Comparison of ENCODE assay signal across 8 cellular contexts in the genomic region with DNA sequence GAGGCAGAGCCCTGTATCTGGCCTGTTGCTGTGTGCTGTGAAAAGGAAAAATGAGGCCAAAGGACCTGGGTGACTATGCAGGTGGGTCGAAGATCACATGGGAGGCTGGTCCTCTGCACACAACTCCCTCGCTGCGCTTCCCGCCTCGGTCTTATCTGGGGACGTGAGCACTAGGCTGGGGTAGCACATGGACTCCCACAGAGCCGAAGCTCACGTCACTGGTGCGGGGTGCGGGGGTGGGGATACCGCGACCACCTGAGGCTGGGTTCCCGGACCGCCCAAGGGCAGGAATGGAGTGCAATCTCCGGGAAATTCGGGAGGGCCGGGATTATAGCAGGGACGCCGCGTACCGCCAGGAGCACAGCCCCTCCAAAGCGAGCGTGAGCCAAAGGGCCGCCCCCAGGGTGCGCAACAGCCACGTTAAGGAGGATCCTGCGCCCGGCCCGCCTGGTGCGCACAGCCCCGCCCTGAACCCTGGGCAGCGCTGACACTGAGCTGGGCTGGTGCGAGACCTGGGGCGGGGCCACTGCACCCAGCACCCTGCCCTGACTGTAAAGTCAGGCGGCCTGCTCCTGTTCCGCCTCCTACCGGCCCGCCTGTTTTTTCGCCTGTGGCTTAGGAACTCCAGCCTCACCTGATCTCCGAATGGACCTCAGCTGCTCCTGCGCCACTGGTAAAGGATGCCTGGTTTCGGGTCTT. TPM values are rescaled to one million over a fixed set of nuclear protein-coding genes. Genes with fewer than 3 reads are reported as not detected.
DNase-seq lines count a peak whose midpoint lies in the region; ATAC-seq, FAIRE-seq and TF ChIP-seq lines count a peak whose summit lies in the region.

No MANE protein-coding gene starts in this region.

- no peaks in the 10 kb centered on the region for H3K36me3 ChIP-seq in PC-9 (ENCODE audit: low read depth)
- no peaks in the 10 kb centered on the region for H3K36me3 ChIP-seq in hepatocyte (replicated peaks; ENCODE audit: insufficient read depth, low read depth)

- H2AFZ ChIP-seq in PC-9 = no peak overlapping the region
- H2AFZ ChIP-seq in hepatocyte = no peak overlapping the region

- POLR2A ChIA-PET in PC-9 (lab: Charles Lee; ENCODE audit: unreplicated experiment) = interaction anchor here (0.5 to 0.6 kb wide), 2 partner anchors 95 to 364 kb away, joined by 4 to 6 read pairs; no protein-coding TSS in a partner anchor

- FAIRE-seq in HTR-8/SVneo (lab: Jason Lieb, UNC) = no peak

- no peaks in the 10 kb centered on the region for H3K79me2 ChIP-seq in PC-9 (ENCODE audit: low read depth)
- no peaks in the 10 kb centered on the region for H3K79me2 ChIP-seq in hepatocyte

- H3K27ac ChIP-seq in PC-9 = no peak overlapping the region
- no peak overlapping the region for H3K27ac ChIP-seq in hepatocyte
- H3K27ac ChIP-seq in skin epidermis = peak overlapping the region in 2 of 21 experiments; percentile 21 to 28

- BruUV-seq in PC-9 (replicated peaks; lab: Mats Ljungman, UMichigan) = no TSS peak

- H3K4me2 ChIP-seq in PC-9 (peak overlapping the region; percentile 71), hepatocyte (peak overlapping the region; percentile 76)

- no peak overlapping the region for H3K27ac Mint-ChIP-seq in activated naive CD4-positive, alpha-beta T cell treated with anti-CD3 and anti-CD28 coated beads, Interleukin-2, amount 50 U/mL, for 24 hours

- intact Hi-C loops in PC-9 (cut with micrococcal nuclease; ENCODE audit: unreplicated experiment) = loop anchor here (1.0 to 5.0 kb wide), 3 partner anchors 35 to 42 kb away; partner anchors contain the start of genes MT1X and MT2A

- CTCF ChIA-PET in PC-9 (lab: Charles Lee) = interaction anchor here (0.6 to 1.8 kb wide), 9 partner anchors 12 to 67 kb away, joined by 3 to 13 read pairs (median 3); partner anchors contain the start of gene MT2A

- H3K9me3 Mint-ChIP-seq in activated naive CD4-positive, alpha-beta T cell treated with anti-CD3 and anti-CD28 coated beads, Interleukin-2, amount 50 U/mL, for 24 hours = no peaks in the 10 kb centered on the region

- peak overlapping the region; percentile 78 for H3K4me3 Mint-ChIP-seq in activated naive CD4-positive, alpha-beta T cell treated with anti-CD3 and anti-CD28 coated beads, Interleukin-2, amount 50 U/mL, for 24 hours

- H3K9me3 ChIP-seq in PC-9 (ENCODE audit: insufficient read depth, low read depth) (no peaks in the 10 kb centered on the region), hepatocyte (ENCODE audit: low read depth) (no peaks in the 10 kb centered on the region)

- peak; percentile 63 for ATAC-seq in GM21528 (IDR thresholded peaks at IDR 0.05; ENCODE audit: low FRiP score, unreplicated experiment)

- H3F3A ChIP-seq in PC-9 (ENCODE audit: insufficient read depth, low read depth) = peaks cover 24% of the 10 kb centered on the region

- TF ChIP-seq CTCF in PC-9 (conservative IDR thresholded peaks at IDR 0.05) = peak; percentile 54
- TF ChIP-seq CTCF in hepatocyte (IDR thresholded peaks at IDR 0.05; ENCODE audit: poor library complexity) = no peak

- peaks cover 21% of the 10 kb centered on the region for H3K4me1 Mint-ChIP-seq in activated naive CD4-positive, alpha-beta T cell treated with anti-CD3 and anti-CD28 coated beads, Interleukin-2, amount 50 U/mL, for 24 hours

- H4K20me1 ChIP-seq in PC-9 (ENCODE audit: insufficient read depth) (no peaks in the 10 kb centered on the region), hepatocyte (ENCODE audit: insufficient read depth, poor library complexity, severe bottlenecking) (no peaks in the 10 kb centered on the region)

- no peaks in the 10 kb centered on the region for H3K36me3 Mint-ChIP-seq in activated naive CD4-positive, alpha-beta T cell treated with anti-CD3 and anti-CD28 coated beads, Interleukin-2, amount 50 U/mL, for 24 hours

- DNase-seq in AG08396 (ENCODE audit: low spot score) (peak; percentile 69), PC-9 (peak; percentile 69 to 79), hepatocyte (ENCODE audit: low spot score) (peak; percentile 79), NCI-H128 (lab: John Stamatoyannopoulos, UW; ENCODE audit: unreplicated experiment) (no peak), HTR-8/SVneo (ENCODE audit: insufficient read length, low spot score) (no peak)

- H3K9me2 ChIP-seq in PC-9 (ENCODE audit: insufficient read depth) = no peaks in the 10 kb centered on the region
- H3K9me2 ChIP-seq in hepatocyte (replicated peaks; ENCODE audit: insufficient read depth) = no peaks in the 10 kb centered on the region

- H3K27me3 Mint-ChIP-seq in activated naive CD4-positive, alpha-beta T cell treated with anti-CD3 and anti-CD28 coated beads, Interleukin-2, amount 50 U/mL, for 24 hours = peaks cover 24% of the 10 kb centered on the region

- no peaks in the 10 kb centered on the region for H3K27me3 ChIP-seq in PC-9 (ENCODE audit: insufficient read depth, low read depth)
- H3K27me3 ChIP-seq in hepatocyte = peaks cover 100% of the 10 kb centered on the region

- peaks cover 34% of the 10 kb centered on the region for H3K4me1 ChIP-seq in PC-9 (replicated peaks; ENCODE audit: insufficient read depth)
- peaks cover 10% of the 10 kb centered on the region for H3K4me1 ChIP-seq in hepatocyte (ENCODE audit: insufficient read depth)

- H3K4me3 ChIP-seq in PC-9 = peak overlapping the region; percentile 32; the same call in 1 of the 2 replicates
- no peak overlapping the region for H3K4me3 ChIP-seq in hepatocyte
- H3K4me3 ChIP-seq in skin epidermis = peak overlapping the region; percentile 7 to 25 (median 12)

- WGBS in hepatocyte (ENCODE audit: low lambda C conversion rate, missing lambda C conversion rate) = 4% methylated on average over 36 of the region's 42 CpGs

RNA-seq across cellular contexts. Expression of gene MT1A, which starts 4.8 kb away (rescaled TPM):
- total RNA-seq in PC-9 (2021) = 16.9 and 23.5 TPM in 2 replicates
- not detected in 2 replicates for total RNA-seq in hepatocyte
- polyA plus RNA-seq in hepatocyte = 1.9 and 2.7 TPM in 2 replicates

RNA-seq across cellular contexts. Expression of gene MT1B, which starts 8.5 kb away (rescaled TPM):
- total RNA-seq in PC-9 (2021) (not detected in 2 replicates), hepatocyte (not detected in 2 replicates)
- polyA plus RNA-seq in hepatocyte = 0.47 and 2.2 TPM in 2 replicates

RNA-seq across cellular contexts. Expression of gene MT1M, which starts 10.8 kb away (rescaled TPM):
- total RNA-seq in PC-9 (2021) (not detected in 2 replicates), hepatocyte (0.60 TPM in 1 of 2 replicates, not detected in the other)
- polyA plus RNA-seq in hepatocyte = 0.26 TPM in 1 of 2 replicates, not detected in the other

RNA-seq across cellular contexts. Expression of gene MT1F, which starts 14.5 kb away (rescaled TPM):
- total RNA-seq in PC-9 (2021) (4.0 and 10.3 TPM in 2 replicates), hepatocyte (3.1 and 7.1 TPM in 2 replicates)
- polyA plus RNA-seq in hepatocyte = 8.7 and 11.8 TPM in 2 replicates

RNA-seq across cellular contexts. Expression of gene MT1E, which starts 17.6 kb away (rescaled TPM):
- 22.0 and 22.2 TPM in 2 replicates for total RNA-seq in PC-9 (2021)
- total RNA-seq in hepatocyte = 42.3 and 65.5 TPM in 2 replicates
- 105 and 121 TPM in 2 replicates for polyA plus RNA-seq in hepatocyte

Comparison
In these comparisons a context has a peak if more than half of its experiments do, and no peak if none do; other contexts are left out.
1. DNase-seq: peak in AG08396 (single experiment), PC-9 (2 of 2) and hepatocyte (single experiment); none in NCI-H128 (single experiment) and HTR-8/SVneo (single experiment).
2. RNA of gene MT1A, which starts 4.8 kb away (total RNA-seq): 16.9 to 23.5 TPM in PC-9; not detected in hepatocyte; every median in the first group is over 10 times any median in the second.